ENCODE assay signal across 18 cellular contexts in the genomic region with DNA sequence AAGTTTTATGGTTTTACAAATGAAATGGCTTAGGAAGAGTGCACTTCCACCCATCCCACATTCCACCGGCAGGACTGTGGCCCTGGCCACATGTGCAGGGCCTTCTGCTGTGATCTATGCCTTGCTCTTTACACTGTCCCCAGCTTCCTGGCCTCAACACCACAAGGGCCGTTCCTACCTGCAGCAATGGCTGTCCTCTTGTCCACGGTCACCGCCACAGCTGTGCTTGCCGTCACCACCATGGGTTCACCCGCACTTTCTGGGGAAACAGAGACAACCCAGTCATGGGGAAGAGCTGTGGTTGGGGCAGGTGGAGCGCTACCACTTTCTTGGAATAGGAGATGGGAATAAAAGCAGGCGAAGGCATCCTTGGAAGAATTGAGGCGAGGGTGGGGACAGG. TPM values are rescaled to one million over a fixed set of nuclear protein-coding genes. Genes with fewer than 3 reads are reported as not detected.
A peak's percentile ranks its signal among the peaks of the same experiment; 100 is the strongest.
DNase-seq lines count a peak whose midpoint lies in the region; ATAC-seq, FAIRE-seq and TF ChIP-seq lines count a peak whose summit lies in the region.
"Had no signal": no experiment of that assay in that cellular context is flagged by ENCODE, and none has a peak within 500 bp of the region (broad histone marks: within the 10 kb centered on the region; RNA-seq: fewer than 3 reads in every experiment).

No MANE protein-coding gene starts in this region.

- H3K27me3 ChIP-seq in GM23338 (ENCODE audit: insufficient read depth) (no peaks in the 10 kb centered on the region), bronchial epithelial cell (ENCODE audit: control insufficient read depth, insufficient read depth, low read length) (no peaks in the 10 kb centered on the region), sigmoid colon (no peaks in the 10 kb centered on the region), esophagus muscularis mucosa (peaks cover 0 to 42% (median 0%) of the 10 kb centered on the region in 4 donors)
- H3K27me3 ChIP-seq: SJCRH30 had no signal

- ATAC-seq in GM23338 (no peak), left colon (no peak)
- ATAC-seq: A549 had no signal

- no peaks in the 10 kb centered on the region for H3K79me2 ChIP-seq in GM23338 (replicated peaks; ENCODE audit: insufficient read depth)

- H3K9me2 ChIP-seq in GM23338 (ENCODE audit: insufficient read depth), result no peaks in the 10 kb centered on the region

- H3K9me3 ChIP-seq in sigmoid colon, result no peaks in the 10 kb centered on the region
- H3K9me3 ChIP-seq in esophagus muscularis mucosa, result no peaks in the 10 kb centered on the region
- H3K9me3 ChIP-seq: A549, SJCRH30 had no signal

- no peak for TF ChIP-seq EP300 in sigmoid colon (IDR thresholded peaks at IDR 0.05)
- TF ChIP-seq EP300 in esophagus muscularis mucosa (IDR thresholded peaks at IDR 0.05), result no peak

- 85 to 90% methylated on average over 9 of the region's 9 CpGs for WGBS in sigmoid colon, 2 donors
- WGBS in esophagus muscularis mucosa, result 88% methylated on average over 9 of the region's 9 CpGs

- peak; percentile 23 for FAIRE-seq in bronchial epithelial cell (lab: Jason Lieb, UNC)
- FAIRE-seq: A549, G401.6 had no signal

- H3K36me3 Mint-ChIP-seq in GM23338 (ENCODE audit: low read depth) (no peaks in the 10 kb centered on the region), nephron (ENCODE audit: low read depth) (no peaks in the 10 kb centered on the region)
- H3K36me3 Mint-ChIP-seq: CD4-positive, CD25-positive, alpha-beta regulatory T cell had no signal

- H3K27ac Mint-ChIP-seq in GM23338 (no peak overlapping the region), nephron (peak overlapping the region in 2 of 3 experiments; percentile 20 to 83)
- H3K27ac Mint-ChIP-seq: CD4-positive, CD25-positive, alpha-beta regulatory T cell had no signal

- no peaks in the 10 kb centered on the region for H3K9me3 Mint-ChIP-seq in GM23338
- no peaks in the 10 kb centered on the region for H3K9me3 Mint-ChIP-seq in nephron
- H3K9me3 Mint-ChIP-seq: CD4-positive, CD25-positive, alpha-beta regulatory T cell had no signal

- no peaks in the 10 kb centered on the region for H3F3A ChIP-seq in GM23338 (replicated peaks; ENCODE audit: low read depth)

- H3K4me3 Mint-ChIP-seq in GM23338, result no peak overlapping the region
- no peak overlapping the region for H3K4me3 Mint-ChIP-seq in nephron
- H3K4me3 Mint-ChIP-seq: CD4-positive, CD25-positive, alpha-beta regulatory T cell had no signal

- TF ChIP-seq CTCF in GM23338 (conservative IDR thresholded peaks at IDR 0.05; ENCODE audit: low read depth in 2 of 2) (no peak), bronchial epithelial cell (IDR thresholded peaks at IDR 0.05; ENCODE audit: insufficient read depth, low read length, severe bottlenecking) (no peak), nephron (IDR thresholded peaks at IDR 0.05; ENCODE audit: unreplicated experiment in 3 of 3) (no peak), sigmoid colon (IDR thresholded peaks at IDR 0.05) (no peak), esophagus muscularis mucosa (IDR thresholded peaks at IDR 0.05) (no peak)

- no peak for TF ChIP-seq POLR2A in sigmoid colon (IDR thresholded peaks at IDR 0.05)
- TF ChIP-seq POLR2A in esophagus muscularis mucosa (IDR thresholded peaks at IDR 0.05; ENCODE audit: low read depth), result no peak

- DNase-seq in GM23338 (ENCODE audit: low spot score) (no peak), bronchial epithelial cell (ENCODE audit: low read depth) (no peak), sigmoid colon (peak; percentile 52), left colon (no peak), DMS 273 (lab: John Stamatoyannopoulos, UW; ENCODE audit: unreplicated experiment) (no peak), esophagus muscularis mucosa (ENCODE audit: extremely low spot score) (no peak), T-helper 1 cell (no peak)
- DNase-seq: Calu3; CD4-positive, CD25-positive, alpha-beta regulatory T cell; GOT3; NCI-H2081 treated with DMSO at 0.1 percent for 48 hours; NCI-H2227 treated with DMSO at 0.1 percent for 48 hours; OCI-M1; RPMI8226; SJCRH30 had no signal

- H3K4me2 ChIP-seq in GM23338, result no peak overlapping the region
- H3K4me2 ChIP-seq: A549 had no signal

- H3K36me3 ChIP-seq in GM23338 (ENCODE audit: insufficient read depth), result no peaks in the 10 kb centered on the region
- H3K36me3 ChIP-seq in bronchial epithelial cell (ENCODE audit: control insufficient read depth, insufficient read depth, low read length), result no peaks in the 10 kb centered on the region
- no peaks in the 10 kb centered on the region for H3K36me3 ChIP-seq in sigmoid colon
- no peaks in the 10 kb centered on the region for H3K36me3 ChIP-seq in esophagus muscularis mucosa
- H3K36me3 ChIP-seq: SJCRH30 had no signal

- intact Hi-C loops in sigmoid colon (cut with DNase I) (no loop called here), left colon (cut with DNase I, micrococcal nuclease) (no loop called here), esophagus muscularis mucosa (cut with DNase I) (no loop called here)

- H3K4me1 ChIP-seq in GM23338 (ENCODE audit: insufficient read depth) (peaks cover 9% of the 10 kb centered on the region), sigmoid colon (no peaks in the 10 kb centered on the region), esophagus muscularis mucosa (no peaks in the 10 kb centered on the region)
- H3K4me1 ChIP-seq: A549 had no signal

- no peak overlapping the region for H3K27ac ChIP-seq in GM23338 (ENCODE audit: low read depth)
- H3K27ac ChIP-seq in sigmoid colon, result no peak overlapping the region
- H3K27ac ChIP-seq in esophagus muscularis mucosa (replicated peaks in 1 of 4), result no peak overlapping the region
- H3K27ac ChIP-seq: A549, SJCRH30 had no signal

- peaks cover 10% of the 10 kb centered on the region for H3K27me3 Mint-ChIP-seq in GM23338 (ENCODE audit: insufficient read depth, low read depth, poor library complexity)
- peaks cover 47% of the 10 kb centered on the region for H3K27me3 Mint-ChIP-seq in nephron (ENCODE audit: low read depth)

- H2AFZ ChIP-seq in GM23338, result peak overlapping the region; percentile 80

- H3K4me3 ChIP-seq in GM23338 (no peak overlapping the region), bronchial epithelial cell (ENCODE audit: low read depth, low read length) (no peak overlapping the region), sigmoid colon (no peak overlapping the region), esophagus muscularis mucosa (no peak overlapping the region)
- H3K4me3 ChIP-seq: A549, SJCRH30 had no signal

- H3K4me1 Mint-ChIP-seq in GM23338, result peaks cover 57% of the 10 kb centered on the region
- peaks cover 29% of the 10 kb centered on the region for H3K4me1 Mint-ChIP-seq in nephron
- H3K4me1 Mint-ChIP-seq: CD4-positive, CD25-positive, alpha-beta regulatory T cell had no signal

- H4K20me1 ChIP-seq in GM23338 (replicated peaks; ENCODE audit: insufficient read depth), result no peaks in the 10 kb centered on the region

TF ChIP-seq in GM23338, 12 proteins besides CTCF, POLR2A, EP300 and RAD21 (continues in another document):
- no peak for TF ChIP-seq ZNF331 (CRISPR knock-in tag; IDR thresholded peaks at IDR 0.05; ENCODE audit: low read depth)

RNA-seq across cellular contexts. Expression of gene LRTM2, which starts 20.2 kb away (rescaled TPM):
- 0.12 TPM in 1 of 2 replicates, not detected in the other for total RNA-seq in GM23338 (2014; rRNA removed; shearing (Covaris generic))
- polyA plus RNA-seq in GM23338 (2016; fragmentation: Nextera tagmentation; extraction: Ambion mirVana) (0.08 TPM in 1 of 2 replicates, not detected in the other), sigmoid colon (under 1 TPM in 1 of 3 donors, not detected in 2; 0.09 TPM)
- total RNA-seq in bronchial epithelial cell (not detected in 2 replicates), sigmoid colon (under 1 TPM in 1 of 4 donors, not detected in 3; 0.41 TPM), left colon (not detected), esophagus muscularis mucosa (under 1 TPM in 1 of 4 donors, not detected in 3; 0.17 TPM)
- total RNA-seq: Calu3; CD4-positive, CD25-positive, alpha-beta regulatory T cell; SJCRH30 had no signal
- polyA plus RNA-seq: A549; CD4-positive, CD25-positive, alpha-beta regulatory T cell had no signal
